Comparison of ENCODE assay signal across 10 cellular contexts in the genomic region with DNA sequence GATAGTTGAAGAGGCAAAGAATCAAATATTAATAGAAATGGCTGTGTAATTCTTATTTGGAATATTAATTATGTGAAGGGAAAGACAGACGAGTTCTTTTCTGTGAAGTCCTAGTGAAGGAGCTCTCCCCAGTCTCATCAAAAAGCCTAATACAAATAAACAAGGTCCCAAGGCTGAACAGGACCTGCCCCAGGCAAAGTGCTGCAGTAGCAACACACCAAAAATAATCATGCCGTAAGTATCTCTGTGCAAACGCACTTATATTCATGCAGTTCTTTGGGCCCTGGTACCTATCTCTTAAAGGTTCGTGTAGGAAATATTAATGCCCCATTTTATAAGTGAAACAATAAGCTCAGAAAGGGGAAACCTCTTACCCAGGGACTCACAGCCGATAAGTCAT. TPM values are rescaled to one million over a fixed set of nuclear protein-coding genes. Genes with fewer than 3 reads are reported as not detected.
A peak's percentile ranks its signal among the peaks of the same experiment; 100 is the strongest.
DNase-seq lines count a peak whose midpoint lies in the region; ATAC-seq and TF ChIP-seq lines count a peak whose summit lies in the region.
"Had no signal": no experiment of that assay in that cellular context is flagged by ENCODE, and none has a peak within 500 bp of the region (broad histone marks: within the 10 kb centered on the region; RNA-seq: fewer than 3 reads in every experiment).

No MANE protein-coding gene starts in this region.

- DNase-seq in right lobe of liver (no peak), testis (peak; percentile 34)
- no peak for DNase-seq in stimulated activated naive CD4-positive, alpha-beta T cell (lab: John Stamatoyannopoulos, UW)
- DNase-seq: activated T-cell treated with anti-CD3 and anti-CD28 coated beads, Interleukin-2, amount 50 U/mL, for 48 hours; SK-N-SH had no signal

- peak overlapping the region; percentile 67 to 90 (median 80) for H3K27ac Mint-ChIP-seq in IgD-negative memory B cell
- peak overlapping the region; percentile 22 to 91 (median 79) for H3K27ac Mint-ChIP-seq in brain

- TF ChIP-seq CTCF in brain (conservative IDR thresholded peaks at IDR 0.05), result no peak
- TF ChIP-seq CTCF in right lobe of liver (IDR thresholded peaks at IDR 0.05), result no peak
- no peak for TF ChIP-seq CTCF in testis (IDR thresholded peaks at IDR 0.05)

- no peaks in the 10 kb centered on the region for H3K36me3 ChIP-seq in right lobe of liver
- no peaks in the 10 kb centered on the region for H3K36me3 ChIP-seq in testis (ENCODE audit: low read depth, missing control alignments)

- intact Hi-C loops in right lobe of liver (cut with DNase I) (no loop called here), testis (cut with DNase I; ENCODE audit: low total_unique reads) (no loop called here)

- H3K9me3 ChIP-seq in right lobe of liver (no peaks in the 10 kb centered on the region), testis (no peaks in the 10 kb centered on the region)
- H3K9me3 ChIP-seq: SK-N-SH had no signal

- TF ChIP-seq POLR2A in right lobe of liver (IDR thresholded peaks at IDR 0.05) (no peak), testis (IDR thresholded peaks at IDR 0.05) (no peak)

- 40% methylated on average over 5 of the region's 5 CpGs for WGBS in right lobe of liver (ENCODE audit: insufficient coverage, low coverage, low lambda C conversion rate, missing lambda C conversion rate)
- 45 to 46% methylated on average over 5 of the region's 5 CpGs for WGBS in testis, 2 donors

- H3K4me1 Mint-ChIP-seq in IgD-negative memory B cell, result peaks cover 33 to 51% (median 50%) of the 10 kb centered on the region in 3 donors
- peaks cover 29% of the 10 kb centered on the region for H3K4me1 Mint-ChIP-seq in brain

- no peaks in the 10 kb centered on the region for H3K27me3 ChIP-seq in right lobe of liver
- H3K27me3 ChIP-seq in testis, result no peaks in the 10 kb centered on the region

- H3K27ac ChIP-seq in right lobe of liver (peak overlapping the region in 1 of 3 donors; percentile 15), testis (peak overlapping the region; percentile 14 to 69)

- H3K9me3 Mint-ChIP-seq in IgD-negative memory B cell, result peaks cover 0 to 3% (median 0%) of the 10 kb centered on the region in 3 donors
- peaks cover 0 to 11% (median 2%) of the 10 kb centered on the region in 5 experiments for H3K9me3 Mint-ChIP-seq in brain

- H3K36me3 Mint-ChIP-seq in IgD-negative memory B cell (peaks cover 2% of the 10 kb centered on the region), brain (no peaks in the 10 kb centered on the region)

- no peaks in the 10 kb centered on the region for H3K27me3 Mint-ChIP-seq in IgD-negative memory B cell
- peaks cover 13% of the 10 kb centered on the region for H3K27me3 Mint-ChIP-seq in brain

- H3K4me3 Mint-ChIP-seq in IgD-negative memory B cell (peak overlapping the region; percentile 54 to 93 (median 76)), brain (peak overlapping the region in 1 of 5 experiments; percentile 65)

- ATAC-seq in right lobe of liver (peak; percentile 9 to 49 (median 40)), HG03520 (IDR thresholded peaks at IDR 0.05; ENCODE audit: unreplicated experiment) (no peak), GM19467 (IDR thresholded peaks at IDR 0.05; ENCODE audit: unreplicated experiment) (no peak), HG02678 (IDR thresholded peaks at IDR 0.05; ENCODE audit: unreplicated experiment) (no peak)

- H3K4me1 ChIP-seq in right lobe of liver, result peaks cover 0 to 16% (median 5%) of the 10 kb centered on the region in 4 donors
- H3K4me1 ChIP-seq in testis, result peaks cover 10% of the 10 kb centered on the region

- no peak overlapping the region for H3K4me3 ChIP-seq in right lobe of liver
- H3K4me3 ChIP-seq in testis, result no peak overlapping the region

RNA-seq across cellular contexts. Expression of gene CHST15, which starts 12.2 kb away (rescaled TPM):
- polyA plus RNA-seq in IgD-negative memory B cell, result 15.4 TPM
- polyA plus RNA-seq in brain (ENCODE audit: insufficient read depth, low read depth, low replicate concordance), result 6.0 TPM
- total RNA-seq in right lobe of liver, result 10 to 100 TPM in 5 of 6 experiments, 1 to 10 TPM in 1; 9.2 to 25.8 (median 11.8) TPM
- 10 to 100 TPM in 1 of 2 donors, 1 to 10 TPM in 1; 9.3 to 11.5 TPM for total RNA-seq in testis
- 12.8 TPM for polyA plus RNA-seq in testis (ENCODE audit: insufficient read depth, low read depth, low replicate concordance)

Comparison
In these comparisons a context has a peak if more than half of its experiments do, and no peak if none do; other contexts are left out.
1. ATAC-seq: peak in right lobe of liver (4 of 4); none in HG03520 (single experiment), GM19467 (single experiment) and HG02678 (single experiment).